ENCODE assay signal across 8 cellular contexts in the genomic region with DNA sequence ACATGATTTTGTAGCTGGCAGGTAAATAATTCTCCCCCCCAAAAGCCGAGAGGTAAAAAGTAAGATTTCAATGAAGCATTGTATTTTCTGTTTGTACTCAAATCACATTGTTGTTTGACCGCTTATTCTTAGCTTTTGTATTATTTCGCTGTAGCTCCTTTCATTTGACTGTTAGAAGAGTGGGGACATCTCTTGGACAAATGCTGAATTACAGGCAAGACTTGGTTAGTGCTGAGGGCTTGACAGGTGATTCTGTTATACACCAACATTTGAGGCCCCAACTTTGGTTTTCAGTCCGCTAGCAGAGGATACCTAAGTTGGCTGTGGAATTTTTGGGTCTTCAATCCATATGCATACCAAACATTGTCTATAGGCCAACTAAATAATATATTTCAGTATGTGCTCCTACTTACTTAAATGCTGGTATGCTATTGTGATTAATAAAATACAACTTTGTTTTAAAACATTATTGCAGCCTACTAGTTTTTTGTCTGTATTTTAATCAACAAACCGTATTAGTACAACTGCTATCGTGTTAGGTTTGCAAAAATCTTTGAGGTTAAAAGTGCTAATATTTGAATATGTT.
A peak's percentile ranks its signal among the peaks of the same experiment; 100 is the strongest.
DNase-seq lines count a peak whose midpoint lies in the region; ATAC-seq, FAIRE-seq and TF ChIP-seq lines count a peak whose summit lies in the region.

No MANE protein-coding gene starts in this region.

- FAIRE-seq in A549 (lab: Jason Lieb, UNC): no peak
- FAIRE-seq in endothelial cell of umbilical vein (lab: Jason Lieb, UNC): peak; percentile 81

- peak; percentile 64 to 74 for TF ChIP-seq RAD21 in A549 (conservative IDR thresholded peaks at IDR 0.05 in 1 of 2, IDR thresholded peaks at IDR 0.05 in 1 of 2)

- H3K9me3 ChIP-seq in A549 (no peaks in the 10 kb centered on the region), SU-DHL-6 (ENCODE audit: insufficient read depth, low read length) (no peaks in the 10 kb centered on the region), endothelial cell of umbilical vein (replicated peaks; ENCODE audit: control insufficient read depth, insufficient read depth, low read length) (no peaks in the 10 kb centered on the region)

- H3K4me1 ChIP-seq in A549 (no peaks in the 10 kb centered on the region), endothelial cell of umbilical vein (ENCODE audit: control insufficient read depth, extremely low read depth, insufficient read depth, low read length) (no peaks in the 10 kb centered on the region)

- intact Hi-C loops in endothelial cell of umbilical vein (cut with micrococcal nuclease): loop anchor here (5.0 kb wide), 6 partner anchors 101 to 521 kb away; a partner anchor contains a TSS

- BruUV-seq in endothelial cell of umbilical vein (replicated peaks; lab: Mats Ljungman, UMichigan): no TSS peak

- TF ChIP-seq POLR2A in A549 (IDR thresholded peaks at IDR 0.05; ENCODE audit: low read length) (no peak), endothelial cell of umbilical vein (IDR thresholded peaks at IDR 0.05; ENCODE audit: low read depth, low read length) (no peak)

- peak overlapping the region in 1 of 10 donors; percentile 65 for H3K27ac Mint-ChIP-seq in naive thymus-derived CD8-positive, alpha-beta T cell

- dilution Hi-C loops in endothelial cell of umbilical vein (cut with MboI; ENCODE audit: extremely low pct_ligation_motif_present, low sequenced_read_pairs): no loop called here

- H3K9me2 ChIP-seq in SU-DHL-6 (replicated peaks; ENCODE audit: insufficient read depth, low read length): no peaks in the 10 kb centered on the region

- H3F3A ChIP-seq in SU-DHL-6 (ENCODE audit: insufficient read depth): no peaks in the 10 kb centered on the region; the same call in 1 of the 2 replicates

- H4K20me1 ChIP-seq in SU-DHL-6 (ENCODE audit: low read depth, low read length): no peaks in the 10 kb centered on the region
- H4K20me1 ChIP-seq in endothelial cell of umbilical vein (replicated peaks; ENCODE audit: control insufficient read depth, extremely low read depth, insufficient read depth, low read length): peaks cover 4% of the 10 kb centered on the region

- POLR2A ChIA-PET in A549 (lab: Yijun Ruan, JAX) (interaction anchor here (0.8 to 1.0 kb wide), 3 partner anchors 10 to 144 kb away, joined by 5 to 6 read pairs (median 5); a partner anchor contains a TSS), endothelial cell of umbilical vein (lab: Charles Lee) (interaction anchor here (0.6 to 1.3 kb wide), 5 partner anchors 100 to 260 kb away, joined by 3 to 13 read pairs (median 5); a partner anchor contains a TSS)
- POLR2A ChIA-PET in naive thymus-derived CD8-positive, alpha-beta T cell (lab: Charles Lee): interaction anchor here (0.6 kb wide), 1 partner anchor 611 kb away, joined by 8 read pairs; no protein-coding TSS in a partner anchor

- H3K36me3 ChIP-seq in SU-DHL-6 (ENCODE audit: low read length): no peaks in the 10 kb centered on the region
- no peaks in the 10 kb centered on the region for H3K36me3 ChIP-seq in endothelial cell of umbilical vein (ENCODE audit: control insufficient read depth in 2 of 2, extremely low read depth in 1 of 2, insufficient read depth in 2 of 2, low read length in 2 of 2)

- no peaks in the 10 kb centered on the region for H3K27me3 Mint-ChIP-seq in naive thymus-derived CD8-positive, alpha-beta T cell

- H3K9me1 ChIP-seq in endothelial cell of umbilical vein (replicated peaks; ENCODE audit: control insufficient read depth, extremely low read depth, insufficient read depth, low read length): no peaks in the 10 kb centered on the region

- whole genome bisulfite sequencing in A549 (ENCODE audit: missing lambda C conversion rate): 11% methylated on average over 6 of the region's 6 CpGs

- H3K9ac ChIP-seq in SU-DHL-6 (ENCODE audit: low read length): no peak overlapping the region
- H3K9ac ChIP-seq in endothelial cell of umbilical vein (replicated peaks; ENCODE audit: extremely low read depth, insufficient read depth, low read length): no peak overlapping the region

- H3K4me3 ChIP-seq in A549: no peak overlapping the region
- no peak overlapping the region for H3K4me3 ChIP-seq in SU-DHL-6 (ENCODE audit: insufficient read depth, low read length, poor library complexity, severe bottlenecking)
- H3K4me3 ChIP-seq in endothelial cell of umbilical vein (replicated peaks in 1 of 3; ENCODE audit: insufficient read depth in 1 of 3, low read depth in 1 of 3, low read length in 3 of 3): no peak overlapping the region

- peak; percentile 64 for TF ChIP-seq CTCF in A549 (IDR thresholded peaks at IDR 0.05)
- TF ChIP-seq CTCF in SU-DHL-6 (IDR thresholded peaks at IDR 0.05; ENCODE audit: insufficient read depth, low read length, poor library complexity, severe bottlenecking): peak; percentile 80
- peak; percentile 53 to 58 for TF ChIP-seq CTCF in endothelial cell of umbilical vein (IDR thresholded peaks at IDR 0.05; ENCODE audit: extremely low read depth in 1 of 2, insufficient read depth in 1 of 2, low read depth in 1 of 2, low read length in 2 of 2)

- H3K27ac ChIP-seq in A549 (no peak overlapping the region), SU-DHL-6 (ENCODE audit: low read depth, low read length) (no peak overlapping the region), endothelial cell of umbilical vein (ENCODE audit: insufficient read depth, low read depth, low read length) (no peak overlapping the region)

- no peaks in the 10 kb centered on the region for H3K79me2 ChIP-seq in SU-DHL-6 (ENCODE audit: insufficient read depth, low read length)
- peaks cover 4% of the 10 kb centered on the region for H3K79me2 ChIP-seq in endothelial cell of umbilical vein (ENCODE audit: control insufficient read depth, insufficient read depth, low read length)

- H3K4me1 Mint-ChIP-seq in naive thymus-derived CD8-positive, alpha-beta T cell: peaks cover 0 to 11% (median 7%) of the 10 kb centered on the region in 4 donors

- CTCF ChIA-PET in A549 (lab: Yijun Ruan, JAX): interaction anchor here (0.6 to 3.8 kb wide), 47 partner anchors 9 to 537 kb away, joined by 3 to 47 read pairs (median 4); a partner anchor contains a TSS
- CTCF ChIA-PET in endothelial cell of umbilical vein (lab: Charles Lee): interaction anchor here (0.6 to 4.6 kb wide), 107 partner anchors 9 to 651 kb away, joined by 3 to 66 read pairs (median 5); a partner anchor contains a TSS

- TF ChIP-seq EP300 in A549 (IDR thresholded peaks at IDR 0.05): no peak

- H3K27me3 ChIP-seq in SU-DHL-6 (ENCODE audit: low read length): no peaks in the 10 kb centered on the region
- H3K27me3 ChIP-seq in endothelial cell of umbilical vein (ENCODE audit: control insufficient read depth in 2 of 2, insufficient read depth in 2 of 2, low read length in 2 of 2): no peaks in the 10 kb centered on the region

- no peaks in the 10 kb centered on the region for H3K9me3 Mint-ChIP-seq in naive thymus-derived CD8-positive, alpha-beta T cell

- DNase-seq in A549 (ENCODE audit: low read depth in 1 of 2, low spot score in 1 of 2): peak; percentile 20 to 75
- DNase-seq in ELR (ENCODE audit: low read depth): peak; percentile 77
- peak; percentile 53 for DNase-seq in NCI-H1105 (lab: John Stamatoyannopoulos, UW)
- peak; percentile 73 for DNase-seq in endothelial cell of umbilical vein (ENCODE audit: low read depth, low spot score)
- DNase-seq in naive thymus-derived CD8-positive, alpha-beta T cell: peak in 8 of 10 donors; percentile 17 to 69 (median 40)
- no peak for DNase-seq in NK-92 treated with Interleukin-12 subunit alpha and Interleukin-12 subunit beta, amount 100 ng/mL, for 24 hours (lab: John Stamatoyannopoulos, UW)

- no peak overlapping the region for H2AFZ ChIP-seq in SU-DHL-6 (ENCODE audit: low read depth, low read length, severe bottlenecking)
- no peak overlapping the region for H2AFZ ChIP-seq in endothelial cell of umbilical vein (ENCODE audit: low read depth, low read length)

- ATAC-seq in A549 (peak; percentile 87 to 92), GM21529 (IDR thresholded peaks at IDR 0.05; ENCODE audit: unreplicated experiment) (no peak)
- ATAC-seq in naive thymus-derived CD8-positive, alpha-beta T cell: peak; percentile 70 to 72

- H3K36me3 Mint-ChIP-seq in naive thymus-derived CD8-positive, alpha-beta T cell: no peaks in the 10 kb centered on the region

- no peak overlapping the region for H3K4me3 Mint-ChIP-seq in naive thymus-derived CD8-positive, alpha-beta T cell

- H3K4me2 ChIP-seq in A549 (no peak overlapping the region), SU-DHL-6 (ENCODE audit: low read depth, low read length, poor library complexity, severe bottlenecking) (no peak overlapping the region), endothelial cell of umbilical vein (ENCODE audit: insufficient read depth, low read length) (no peak overlapping the region)

TF ChIP-seq in A549, 52 proteins besides CTCF, POLR2A, EP300 and RAD21 (continues in another document):
- peak; percentile 44; the same call in 2 of the 3 replicates for TF ChIP-seq SMC3 (IDR thresholded peaks at IDR 0.05)

TF ChIP-seq in endothelial cell of umbilical vein, 7 proteins besides CTCF, POLR2A, EP300 and RAD21:
- no peak for TF ChIP-seq MYC (IDR thresholded peaks at IDR 0.05; ENCODE audit: low read depth, low read length)
- TF ChIP-seq GATA2 (IDR thresholded peaks at IDR 0.05; ENCODE audit: insufficient read depth, insufficient read length, low read depth, low read length): no peak
- TF ChIP-seq JUN (IDR thresholded peaks at IDR 0.05; ENCODE audit: borderline replicate concordance, insufficient read depth, insufficient read length, low read depth): no peak
- TF ChIP-seq, protein P1, sequence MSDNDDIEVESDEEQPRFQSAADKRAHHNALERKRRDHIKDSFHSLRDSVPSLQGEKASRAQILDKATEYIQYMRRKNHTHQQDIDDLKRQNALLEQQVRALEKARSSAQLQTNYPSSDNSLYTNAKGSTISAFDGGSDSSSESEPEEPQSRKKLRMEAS (IDR thresholded peaks at IDR 0.05; ENCODE audit: insufficient read depth, insufficient read length): no peak
- TF ChIP-seq EZH2 (IDR thresholded peaks at IDR 0.05; ENCODE audit: borderline replicate concordance, low read depth, low read length, severe bottlenecking): no peak
- TF ChIP-seq POLR2AphosphoS5 (IDR thresholded peaks at IDR 0.05; ENCODE audit: insufficient read depth, low read depth, low read length): no peak
- no peak for TF ChIP-seq FOS (IDR thresholded peaks at IDR 0.05; ENCODE audit: borderline replicate concordance, insufficient read depth, low read length)
